7 cellular contexts compared by ENCODE assay signal in genomic region chr5:178050873-178051272, GRCh38. TPM values are rescaled to one million over a fixed set of nuclear protein-coding genes. Genes with fewer than 3 reads are reported as not detected.
"Had no signal": no experiment of that assay in that cellular context is flagged by ENCODE, and none has a peak within 500 bp of the region (broad histone marks: within the 10 kb centered on the region; RNA-seq: fewer than 3 reads in every experiment).

No MANE protein-coding gene starts in this region.

RNA-seq across cellular contexts. Expression of gene PROP1, which starts 54.8 kb away (rescaled TPM):
- total RNA-seq: GM23248, GM23338, H1, H4, H7, H9, HFFc6 had no signal
- polyA plus RNA-seq: GM23248, GM23338, H1 had no signal
